ENCODE assay signal across 15 cellular contexts in genomic region chr9:97577051-97577450, GRCh38. TPM values are rescaled to one million over a fixed set of nuclear protein-coding genes. Genes with fewer than 3 reads are reported as not detected.
DNase-seq lines count a peak whose midpoint lies in the region; ATAC-seq, FAIRE-seq and TF ChIP-seq lines count a peak whose summit lies in the region.
"Had no signal": no experiment of that assay in that cellular context is flagged by ENCODE, and none has a peak within 500 bp of the region (broad histone marks: within the 10 kb centered on the region; RNA-seq: fewer than 3 reads in every experiment).

No MANE protein-coding gene starts in this region.

- H3K4me3 ChIP-seq in GM12878 (no peak overlapping the region), vagina (no peak overlapping the region)
- H3K4me3 ChIP-seq: GM23248, K562 had no signal

- POLR2A ChIA-PET in GM12878 (lab: Charles Lee): no interaction called here

- RAD21 ChIA-PET in GM12878 (lab: Charles Lee; ENCODE audit: unreplicated experiment): no interaction called here

- no peaks in the 10 kb centered on the region for H4K20me1 ChIP-seq in GM12878 (ENCODE audit: control insufficient read depth, insufficient read depth)

- TF ChIP-seq POLR2A in GM12878 (IDR thresholded peaks at IDR 0.05; ENCODE audit: low read depth, low read length) (no peak), vagina (IDR thresholded peaks at IDR 0.05) (no peak)

- H3K27ac ChIP-seq in GM12878 (ENCODE audit: control insufficient read depth, insufficient read depth) (no peak overlapping the region), vagina (peak overlapping the region; percentile 20)
- H3K27ac ChIP-seq: GM23248 had no signal

- H3K9me3 ChIP-seq in GM12878 (replicated peaks; ENCODE audit: control insufficient read depth, insufficient read depth, low read length): no peaks in the 10 kb centered on the region; the same call in 1 of the 3 replicates
- H3K9me3 ChIP-seq in vagina: no peaks in the 10 kb centered on the region

- H3K79me2 ChIP-seq in GM12878 (ENCODE audit: control insufficient read depth, insufficient read depth, low read length): no peaks in the 10 kb centered on the region

- H3K27me3 ChIP-seq in GM12878 (replicated peaks in 1 of 2; ENCODE audit: control insufficient read depth in 2 of 2, insufficient read depth in 2 of 2, low read length in 1 of 2): no peaks in the 10 kb centered on the region
- H3K27me3 ChIP-seq in vagina: no peaks in the 10 kb centered on the region

- H3K9ac ChIP-seq in GM12878 (ENCODE audit: control insufficient read depth, insufficient read depth, low read length): no peak overlapping the region
- H3K9ac ChIP-seq: GM23248 had no signal

- ATAC-seq in GM12878: no peak
- peak; percentile 26 for ATAC-seq in left ventricle myocardium superior
- ATAC-seq: K562 had no signal

- no peak for FAIRE-seq in GM12878 (lab: Jason Lieb, UNC)
- FAIRE-seq: K562 had no signal

- CTCF ChIA-PET in GM12878 (lab: Yijun Ruan, JAX): interaction anchor here (0.9 kb wide), 1 partner anchor 22 kb away, joined by 4 read pairs; no protein-coding TSS in a partner anchor

- no peak for TF ChIP-seq EP300 in GM12878 (IDR thresholded peaks at IDR 0.05; ENCODE audit: borderline replicate concordance in 1 of 2, control insufficient read depth in 1 of 2, low read depth in 2 of 2, low read length in 2 of 2)

- no peak overlapping the region for H3K4me2 ChIP-seq in GM12878 (ENCODE audit: control insufficient read depth, insufficient read depth)

- H3K36me3 ChIP-seq in GM12878 (ENCODE audit: control insufficient read depth in 2 of 2, insufficient read depth in 2 of 2, low read length in 1 of 2) (no peaks in the 10 kb centered on the region; a peak in 1 of 4 replicates), vagina (peaks cover 0 to 4% of the 10 kb centered on the region in 2 donors)

- H3K4me1 ChIP-seq in GM12878 (ENCODE audit: control insufficient read depth, insufficient read depth, low read length): no peaks in the 10 kb centered on the region
- H3K4me1 ChIP-seq in vagina: peaks cover 10% of the 10 kb centered on the region

- no peak for DNase-seq in GM12878 (ENCODE audit: low read depth, low spot score)
- no peak for DNase-seq in left ventricle myocardium superior
- DNase-seq in mesenteric fat pad (ENCODE audit: low spot score): peak; percentile 20
- no peak for DNase-seq in vagina (ENCODE audit: extremely low spot score in 2 of 2)
- no peak for DNase-seq in H4 (ENCODE audit: low spot score)
- DNase-seq in activated CD4-positive, alpha-beta T cell treated with anti-CD3 and anti-CD28 coated beads for 48 hours: no peak
- DNase-seq in stimulated activated CD8-positive, alpha-beta memory T cell treated with anti-CD3 and anti-CD28 coated beads, Interleukin-4, amount 100 ng/mL, for 48 hours: no peak
- DNase-seq: CD4-positive, alpha-beta memory T cell; DMS79 treated with DMSO at 0.1 percent for 48 hours; GM23248; NCI-H1417 treated with DMSO at 0.1 percent for 48 hours; NCI-H1930; NCI-H446; NK-92 treated with Interleukin-12 subunit alpha and Interleukin-12 subunit beta, amount 100 ng/mL, for 24 hours had no signal

- SMC1A ChIA-PET in GM12878 (lab: Charles Lee; ENCODE audit: uncharacterized antibody, unreplicated experiment): interaction anchor here (1.0 to 1.4 kb wide), 2 partner anchors 17 to 22 kb away, joined by 3 read pairs; no protein-coding TSS in a partner anchor

- TF ChIP-seq CTCF in GM12878 (IDR thresholded peaks at IDR 0.05 in 2 of 3, conservative IDR thresholded peaks at IDR 0.05 in 1 of 3; ENCODE audit: control insufficient read depth in 2 of 3, extremely low read depth in 1 of 3, insufficient read depth in 1 of 3, low read depth in 3 of 3, low read length in 3 of 3) (no peak), vagina (IDR thresholded peaks at IDR 0.05) (no peak)

- in situ Hi-C loops in GM12878 (cut with MboI): no loop called here

- WGBS in GM12878 (ENCODE audit: insufficient coverage, insufficient replicate concordance, low lambda C conversion rate, missing lambda C conversion rate): 68% methylated on average over 5 of the region's 5 CpGs

- intact Hi-C loops in GM12878 (cut with micrococcal nuclease; ENCODE audit: unreplicated experiment) (no loop called here), left ventricle myocardium superior (cut with micrococcal nuclease) (no loop called here), vagina (cut with DNase I) (no loop called here)

- no peak overlapping the region for H2AFZ ChIP-seq in GM12878 (ENCODE audit: control insufficient read depth, low read depth, low read length)
- H2AFZ ChIP-seq: GM23248 had no signal

- no peak for TF ChIP-seq RAD21 in GM12878 (IDR thresholded peaks at IDR 0.05; ENCODE audit: insufficient read depth, low read depth, low read length)

- BruUV-seq in GM12878 (replicated peaks; lab: Mats Ljungman, UMichigan): TSS peak; percentile 63

TF ChIP-seq in GM12878, 131 proteins besides CTCF, POLR2A, EP300 and RAD21 (continues in another document):
- TF ChIP-seq SUPT20H (IDR thresholded peaks at IDR 0.05; ENCODE audit: borderline replicate concordance, control insufficient read depth, low read depth, low read length): no peak
- TF ChIP-seq MYB (IDR thresholded peaks at IDR 0.05; ENCODE audit: borderline replicate concordance, low read depth, low read length): no peak
- no peak for TF ChIP-seq PRDM15 (CRISPR knock-in tag; IDR thresholded peaks at IDR 0.05)
- no peak for TF ChIP-seq ZNF217 (IDR thresholded peaks at IDR 0.05)
- no peak for TF ChIP-seq NFIC (IDR thresholded peaks at IDR 0.05; ENCODE audit: low read depth, low read length)

RNA-seq across cellular contexts. Expression of gene TSTD2, which starts 56.1 kb away (rescaled TPM):
- 37.0 and 38.7 TPM in 2 replicates for total RNA-seq in GM12878 (2013; cell fraction: nucleolus; rRNA removed)
- total RNA-seq in GM12878 (2014; rRNA removed): 19.2 and 22.5 TPM in 2 replicates
- 12.9 TPM in 2 replicates for total RNA-seq in GM12878 (2014; rRNA removed; fragmentation: Illumina TruSeq; extraction: Trizol)
- 15.3 and 15.4 TPM in 2 replicates for total RNA-seq in GM12878 (2021)
- polyA plus RNA-seq in GM12878 (2011; ENCODE audit: low read depth): 8.1 TPM
- polyA plus RNA-seq in GM12878 (2011; rRNA removed): 30.6 and 36.3 TPM in 2 replicates
- 17.1 and 19.6 TPM in 2 replicates for polyA plus RNA-seq in GM12878 (2011; cell fraction: cytosol; rRNA removed)
- 40.6 and 45.5 TPM in 2 replicates for polyA plus RNA-seq in GM12878 (2011; cell fraction: nucleus; rRNA removed)
- 7.3 and 8.6 TPM in 2 replicates for polyA plus RNA-seq in GM12878 (2012)
- polyA plus RNA-seq in GM12878 (2014; fragmentation: Illumina TruSeq; extraction: Trizol): 18.3 and 21.1 TPM in 2 replicates
- polyA plus RNA-seq in GM12878 (2014; fragmentation: Nextera tagmentation; extraction: Ambion mirVana): 1 to 10 TPM; 5.0 to 5.3 TPM
- 21.4 and 21.5 TPM in 2 replicates for polyA plus RNA-seq in GM12878 (2014; rRNA removed)
- 1 to 10 TPM; 8.3 to 9.6 TPM for polyA plus RNA-seq in GM12878 (2016; fragmentation: Nextera tagmentation; extraction: Ambion mirVana)
- polyA minus RNA-seq in GM12878 (2011; rRNA and poly(A)+ RNA removed): 22.3 and 29.3 TPM in 2 replicates
- 7.6 and 10.9 TPM in 2 replicates for polyA minus RNA-seq in GM12878 (2011; cell fraction: cytosol; rRNA and poly(A)+ RNA removed)
- polyA minus RNA-seq in GM12878 (2011; cell fraction: nucleus; rRNA and poly(A)+ RNA removed): 17.0 and 23.5 TPM in 2 replicates
- total RNA-seq in left ventricle myocardium superior: 25.9 TPM
- total RNA-seq in mesenteric fat pad: 19.8 TPM
- total RNA-seq in vagina: 18.2 TPM
- total RNA-seq in H4 (2014; rRNA removed; shearing (Covaris generic)): 8.5 and 9.3 TPM in 2 replicates

RNA-seq across cellular contexts. Expression of gene NCBP1, which starts 56.6 kb away (rescaled TPM):
- total RNA-seq in GM12878 (2013; cell fraction: nucleolus; rRNA removed): 69.0 and 71.8 TPM in 2 replicates
- 32.2 and 38.0 TPM in 2 replicates for total RNA-seq in GM12878 (2014; rRNA removed)
- 37.5 and 39.5 TPM in 2 replicates for total RNA-seq in GM12878 (2014; rRNA removed; fragmentation: Illumina TruSeq; extraction: Trizol)
- 32.4 and 39.5 TPM in 2 replicates for total RNA-seq in GM12878 (2021)
- 10.7 TPM for polyA plus RNA-seq in GM12878 (2011; ENCODE audit: low read depth)
- polyA plus RNA-seq in GM12878 (2011; rRNA removed): 34.1 and 52.0 TPM in 2 replicates
- polyA plus RNA-seq in GM12878 (2011; cell fraction: cytosol; rRNA removed): 16.2 and 16.7 TPM in 2 replicates
- 26.2 and 31.1 TPM in 2 replicates for polyA plus RNA-seq in GM12878 (2011; cell fraction: nucleus; rRNA removed)
- 19.2 and 23.0 TPM in 2 replicates for polyA plus RNA-seq in GM12878 (2012)
- 38.0 and 44.0 TPM in 2 replicates for polyA plus RNA-seq in GM12878 (2014; fragmentation: Illumina TruSeq; extraction: Trizol)
- polyA plus RNA-seq in GM12878 (2014; fragmentation: Nextera tagmentation; extraction: Ambion mirVana): 10 to 100 TPM; 14.7 to 21.5 TPM
- polyA plus RNA-seq in GM12878 (2014; rRNA removed): 22.7 and 29.2 TPM in 2 replicates
- 10 to 100 TPM; 62.5 to 70.9 TPM for polyA plus RNA-seq in GM12878 (2016; fragmentation: Nextera tagmentation; extraction: Ambion mirVana)
- polyA minus RNA-seq in GM12878 (2011; rRNA and poly(A)+ RNA removed): 27.1 and 40.6 TPM in 2 replicates
- polyA minus RNA-seq in GM12878 (2011; cell fraction: cytosol; rRNA and poly(A)+ RNA removed): 9.1 and 14.8 TPM in 2 replicates
- polyA minus RNA-seq in GM12878 (2011; cell fraction: nucleus; rRNA and poly(A)+ RNA removed): 24.4 and 36.5 TPM in 2 replicates
- 21.4 TPM for total RNA-seq in left ventricle myocardium superior
- total RNA-seq in mesenteric fat pad: 21.3 TPM
- 23.3 TPM for total RNA-seq in vagina
- 27.2 and 32.9 TPM in 2 replicates for total RNA-seq in H4 (2014; rRNA removed; shearing (Covaris generic))
